Comparison of ENCODE assay signal across 19 cellular contexts in genomic region chr14:56394826-56395543, GRCh38.
DNase-seq lines count a peak whose midpoint lies in the region; ATAC-seq and FAIRE-seq lines count a peak whose summit lies in the region.
"Had no signal": no experiment of that assay in that cellular context is flagged by ENCODE, and none has a peak within 500 bp of the region (broad histone marks: within the 10 kb centered on the region; RNA-seq: fewer than 3 reads in every experiment).

No MANE protein-coding gene starts in this region.

- peaks cover 5% of the 10 kb centered on the region for H3K27me3 Mint-ChIP-seq in activated T-helper 2 cell treated with anti-CD3 and anti-CD28 coated beads, Interferon-gamma antibody, Interleukin-2, Interleukin-4, amounts not matched to agents 10 μg/mL and 5 μg/mL and 100 μg/mL, durations not matched to agents 14 hours and 24 hours and 36 hours (ENCODE audit: low read depth)

- H3K9me3 Mint-ChIP-seq in activated T-helper 2 cell treated with anti-CD3 and anti-CD28 coated beads, Interferon-gamma antibody, Interleukin-2, Interleukin-4, amounts not matched to agents 10 μg/mL and 5 μg/mL and 100 μg/mL, durations not matched to agents 14 hours and 24 hours and 36 hours: no peaks in the 10 kb centered on the region

- H3K27ac ChIP-seq in aorta (ENCODE audit: low read depth in 1 of 2, low read length in 2 of 2): no peak overlapping the region

- H3K4me1 Mint-ChIP-seq in activated T-helper 2 cell treated with anti-CD3 and anti-CD28 coated beads, Interferon-gamma antibody, Interleukin-2, Interleukin-4, amounts not matched to agents 10 μg/mL and 5 μg/mL and 100 μg/mL, durations not matched to agents 14 hours and 24 hours and 36 hours (ENCODE audit: low read depth): no peaks in the 10 kb centered on the region

- no peak overlapping the region for H3K4me3 Mint-ChIP-seq in activated T-helper 2 cell treated with anti-CD3 and anti-CD28 coated beads, Interferon-gamma antibody, Interleukin-2, Interleukin-4, amounts not matched to agents 10 μg/mL and 5 μg/mL and 100 μg/mL, durations not matched to agents 14 hours and 24 hours and 36 hours (ENCODE audit: low read depth)
- H3K4me3 Mint-ChIP-seq: CD14-positive monocyte had no signal

- peak; percentile 20 for FAIRE-seq in HTR-8/SVneo (lab: Jason Lieb, UNC)

- H3K9me3 ChIP-seq in aorta (ENCODE audit: control insufficient read depth, low read length): no peaks in the 10 kb centered on the region
- H3K9me3 ChIP-seq: HAP-1, SK-N-SH had no signal

- 85% methylated on average over 6 of the region's 6 CpGs for WGBS in aorta, 2 donors

- no peak overlapping the region for H3K27ac Mint-ChIP-seq in activated T-helper 2 cell treated with anti-CD3 and anti-CD28 coated beads, Interferon-gamma antibody, Interleukin-2, Interleukin-4, amounts not matched to agents 10 μg/mL and 5 μg/mL and 100 μg/mL, durations not matched to agents 14 hours and 24 hours and 36 hours

- DNase-seq in HTR-8/SVneo (ENCODE audit: insufficient read length, low spot score): no peak
- peak; percentile 4 for DNase-seq in NOMO-1 treated with dmso at 0.1 percent for 144 hours (lab: John Stamatoyannopoulos, UW; ENCODE audit: unreplicated experiment)
- peak; percentile 50 for DNase-seq in dermis blood vessel endothelial cell
- DNase-seq in activated T-helper 2 cell treated with anti-CD3 and anti-CD28 coated beads, Interferon-gamma antibody, Interleukin-2, Interleukin-4, amounts not matched to agents 10 μg/mL and 5 μg/mL and 100 μg/mL, durations not matched to agents 14 hours and 24 hours and 36 hours (ENCODE audit: low spot score): no peak
- DNase-seq in activated CD4-positive, CD25-positive, alpha-beta regulatory T cell treated with anti-CD3 and anti-CD28 coated beads, Interleukin-2, amount 50 U/mL, for 72 hours: no peak
- DNase-seq in aorta: no peak
- DNase-seq: ACHN, AML-193, DMS79 treated with DMSO at 0.1 percent for 48 hours, NCI-H1417 treated with DMSO at 0.1 percent for 48 hours, NCI-H1930, NCI-H226, NCI-H524 treated with DMSO at 0.1 percent for 48 hours, Right ventricle myocardium superior, SK-N-SH, T-helper 1 cell had no signal

- H3K36me3 ChIP-seq in aorta (ENCODE audit: control insufficient read depth in 1 of 2, insufficient read depth in 2 of 2, low read length in 1 of 2): no peaks in the 10 kb centered on the region
- H3K36me3 ChIP-seq: HAP-1 had no signal

- ATAC-seq in HG02759 (IDR thresholded peaks at IDR 0.05; ENCODE audit: unreplicated experiment) (no peak), aorta (ENCODE audit: low FRiP score) (no peak)

- H3K4me1 ChIP-seq in aorta (ENCODE audit: control insufficient read depth in 1 of 2, insufficient read depth in 2 of 2, low read length in 2 of 2): no peaks in the 10 kb centered on the region
- H3K4me1 ChIP-seq: HAP-1 had no signal

- intact Hi-C loops in activated T-helper 2 cell treated with anti-CD3 and anti-CD28 coated beads, Interferon-gamma antibody, Interleukin-2, Interleukin-4, amounts not matched to agents 10 μg/mL and 5 μg/mL and 100 μg/mL, durations not matched to agents 14 hours and 24 hours and 36 hours (cut with micrococcal nuclease): no loop called here
- intact Hi-C loops in aorta (cut with DNase I): no loop called here

- H3K36me3 Mint-ChIP-seq in activated T-helper 2 cell treated with anti-CD3 and anti-CD28 coated beads, Interferon-gamma antibody, Interleukin-2, Interleukin-4, amounts not matched to agents 10 μg/mL and 5 μg/mL and 100 μg/mL, durations not matched to agents 14 hours and 24 hours and 36 hours (ENCODE audit: low read depth): no peaks in the 10 kb centered on the region
- H3K36me3 Mint-ChIP-seq: CD14-positive monocyte had no signal

- no peaks in the 10 kb centered on the region for H3K27me3 ChIP-seq in aorta (ENCODE audit: control insufficient read depth in 1 of 2, insufficient read depth in 2 of 2, low read length in 1 of 2)

- H3K4me3 ChIP-seq in aorta (ENCODE audit: low read length in 2 of 2): no peak overlapping the region
- H3K4me3 ChIP-seq: HAP-1 had no signal

Comparison
In these comparisons a context has a peak if more than half of its experiments do, and no peak if none do; other contexts are left out.
1. DNase-seq: peak in NOMO-1 treated with dmso at 0.1 percent for 144 hours (single experiment) and dermis blood vessel endothelial cell (single experiment); none in HTR-8/SVneo (single experiment), activated T-helper 2 cell treated with anti-CD3 and anti-CD28 coated beads, Interferon-gamma antibody, Interleukin-2, Interleukin-4, amounts not matched to agents 10 μg/mL and 5 μg/mL and 100 μg/mL, durations not matched to agents 14 hours and 24 hours and 36 hours (single experiment), activated CD4-positive, CD25-positive, alpha-beta regulatory T cell treated with anti-CD3 and anti-CD28 coated beads, Interleukin-2, amount 50 U/mL, for 72 hours (single experiment) and aorta (0 of 2).